Comparison of ENCODE assay signal across 15 cellular contexts in the genomic region with DNA sequence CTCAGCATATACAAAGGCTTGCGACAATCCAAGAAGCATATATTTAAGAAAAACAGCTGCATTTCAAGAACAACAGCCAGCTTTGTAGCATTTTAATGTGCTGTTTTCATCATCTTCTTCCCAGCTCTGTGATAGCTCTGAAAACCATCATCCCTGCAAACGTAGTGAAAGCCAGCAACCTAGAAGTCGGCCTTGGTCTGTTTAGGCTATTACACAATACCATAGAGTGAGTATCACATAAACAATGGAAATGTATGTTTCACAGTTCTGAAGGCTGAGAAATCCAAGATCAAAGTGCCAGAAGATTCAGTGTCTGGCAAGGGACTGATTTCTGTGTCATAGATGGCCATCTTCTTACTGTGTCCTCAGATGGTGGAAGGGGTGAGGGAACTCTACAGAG.
DNase-seq lines count a peak whose midpoint lies in the region; ATAC-seq and TF ChIP-seq lines count a peak whose summit lies in the region.
"Had no signal": no experiment of that assay in that cellular context is flagged by ENCODE, and none has a peak within 500 bp of the region (broad histone marks: within the 10 kb centered on the region; RNA-seq: fewer than 3 reads in every experiment).

No MANE protein-coding gene starts in this region.

- no peak for TF ChIP-seq CTCF in AG10803 (conservative IDR thresholded peaks at IDR 0.05; ENCODE audit: low read length)
- no peak for TF ChIP-seq CTCF in fibroblast of pulmonary artery (IDR thresholded peaks at IDR 0.05; ENCODE audit: low read length, missing control alignments)

- no peak for ATAC-seq in GM19023 (IDR thresholded peaks at IDR 0.05; ENCODE audit: unreplicated experiment)
- ATAC-seq in stimulated activated effector memory CD8-positive, alpha-beta T cell treated with anti-CD3 and anti-CD28 coated beads, Interleukin-12 subunit alpha, Interleukin-12 subunit beta, amount 100 ng/mL, for 72 hours: no peak
- ATAC-seq: CD8-positive, alpha-beta T cell had no signal

- H3K4me3 ChIP-seq in AG10803 (ENCODE audit: low read length): no peak overlapping the region
- H3K4me3 ChIP-seq in fibroblast of pulmonary artery (replicated peaks; ENCODE audit: low read depth, low read length): no peak overlapping the region

- peaks cover 13% of the 10 kb centered on the region for H3K9me3 Mint-ChIP-seq in stimulated activated effector memory CD8-positive, alpha-beta T cell treated with anti-CD3 and anti-CD28 coated beads, Interleukin-12 subunit alpha, Interleukin-12 subunit beta, amount 100 ng/mL, for 72 hours

- H3K36me3 Mint-ChIP-seq in stimulated activated effector memory CD8-positive, alpha-beta T cell treated with anti-CD3 and anti-CD28 coated beads, Interleukin-12 subunit alpha, Interleukin-12 subunit beta, amount 100 ng/mL, for 72 hours: no peaks in the 10 kb centered on the region
- H3K36me3 Mint-ChIP-seq: CD14-positive monocyte; CD8-positive, alpha-beta T cell had no signal

- DNase-seq in AG10803 (ENCODE audit: low read depth): peak; percentile 4
- peak; percentile 60 for DNase-seq in amniotic epithelial cell (ENCODE audit: low read depth)
- DNase-seq in fibroblast of pulmonary artery (ENCODE audit: low read depth): peak; percentile 40
- peak; percentile 73 for DNase-seq in iris pigment epithelial cell (ENCODE audit: low read depth)
- DNase-seq in NCI-H1417 (lab: John Stamatoyannopoulos, UW): no peak
- DNase-seq in stimulated activated effector memory CD8-positive, alpha-beta T cell treated with anti-CD3 and anti-CD28 coated beads, Interleukin-12 subunit alpha, Interleukin-12 subunit beta, amount 100 ng/mL, for 72 hours (ENCODE audit: low spot score in 2 of 2): no peak
- DNase-seq in NCI-H2227 treated with DMSO at 0.1 percent for 48 hours (lab: John Stamatoyannopoulos, UW): no peak
- DNase-seq: ACHN; CD8-positive, alpha-beta T cell; COR-L47; DMS153; DND-41; GDM1 had no signal

- H3K27ac Mint-ChIP-seq in stimulated activated effector memory CD8-positive, alpha-beta T cell treated with anti-CD3 and anti-CD28 coated beads, Interleukin-12 subunit alpha, Interleukin-12 subunit beta, amount 100 ng/mL, for 72 hours: no peak overlapping the region
- H3K27ac Mint-ChIP-seq: CD14-positive monocyte; CD8-positive, alpha-beta T cell had no signal

- H3K4me1 Mint-ChIP-seq in stimulated activated effector memory CD8-positive, alpha-beta T cell treated with anti-CD3 and anti-CD28 coated beads, Interleukin-12 subunit alpha, Interleukin-12 subunit beta, amount 100 ng/mL, for 72 hours: no peaks in the 10 kb centered on the region
- H3K4me1 Mint-ChIP-seq: CD14-positive monocyte had no signal

- H3K4me3 Mint-ChIP-seq in stimulated activated effector memory CD8-positive, alpha-beta T cell treated with anti-CD3 and anti-CD28 coated beads, Interleukin-12 subunit alpha, Interleukin-12 subunit beta, amount 100 ng/mL, for 72 hours: no peak overlapping the region
- H3K4me3 Mint-ChIP-seq: CD14-positive monocyte; CD8-positive, alpha-beta T cell had no signal

Comparison
In these comparisons a context has a peak if more than half of its experiments do, and no peak if none do; other contexts are left out.
1. DNase-seq: peak in AG10803 (single experiment), amniotic epithelial cell (single experiment), fibroblast of pulmonary artery (single experiment) and iris pigment epithelial cell (single experiment); none in NCI-H1417 (0 of 3), stimulated activated effector memory CD8-positive, alpha-beta T cell treated with anti-CD3 and anti-CD28 coated beads, Interleukin-12 subunit alpha, Interleukin-12 subunit beta, amount 100 ng/mL, for 72 hours (0 of 2) and NCI-H2227 treated with DMSO at 0.1 percent for 48 hours (single experiment).